ENCODE assay signal across 11 cellular contexts in the genomic region with DNA sequence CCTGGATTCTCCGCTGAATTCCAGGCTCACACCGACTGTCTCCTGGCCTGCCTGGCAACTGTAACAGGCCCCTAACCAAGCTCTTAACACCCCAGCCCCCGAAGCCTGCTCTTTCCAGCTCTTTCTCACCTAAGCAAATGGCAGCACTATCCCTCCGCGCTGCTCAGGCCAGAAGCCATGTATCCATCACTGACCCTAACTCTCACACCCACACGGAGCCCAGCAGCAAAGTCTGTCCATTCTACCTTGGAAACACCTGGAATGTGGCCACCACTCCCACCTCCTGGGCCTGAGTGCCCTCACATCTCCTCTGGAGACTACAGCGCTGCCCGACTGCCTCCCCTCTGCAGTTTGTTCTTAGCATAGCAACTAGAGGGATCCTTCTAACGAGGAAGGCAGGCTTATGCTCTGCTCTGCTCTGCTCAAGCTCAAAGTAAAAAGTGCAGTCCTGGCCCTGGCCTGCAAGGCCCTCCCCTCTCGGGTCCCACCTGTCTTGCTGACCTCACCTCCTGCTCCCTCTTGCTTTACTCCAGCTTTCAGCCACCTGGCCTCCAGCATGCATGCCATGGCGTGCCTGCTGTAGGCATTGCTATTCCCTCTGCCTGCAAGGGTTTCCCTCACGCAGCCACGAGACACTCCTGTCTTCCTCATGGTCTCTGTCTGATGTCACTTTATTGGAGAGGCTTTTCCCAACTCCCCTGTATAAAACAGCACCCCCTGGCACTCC. TPM values are rescaled to one million over a fixed set of nuclear protein-coding genes. Genes with fewer than 3 reads are reported as not detected.
A peak's percentile ranks its signal among the peaks of the same experiment; 100 is the strongest.
DNase-seq lines count a peak whose midpoint lies in the region; ATAC-seq and TF ChIP-seq lines count a peak whose summit lies in the region.
"Had no signal": no experiment of that assay in that cellular context is flagged by ENCODE, and none has a peak within 500 bp of the region (broad histone marks: within the 10 kb centered on the region; RNA-seq: fewer than 3 reads in every experiment).

No MANE protein-coding gene starts in this region.

- peaks cover 5% of the 10 kb centered on the region for H3K27me3 Mint-ChIP-seq in activated naive CD8-positive, alpha-beta T cell treated with anti-CD3 and anti-CD28 coated beads, Interleukin-2, amount 10 ng/mL, durations not matched to agents 7 days and 5 days
- peaks cover 13% of the 10 kb centered on the region for H3K27me3 Mint-ChIP-seq in activated naive CD8-positive, alpha-beta T cell treated with anti-CD3 and anti-CD28 coated beads for 36 hours
- H3K27me3 Mint-ChIP-seq in activated CD8-positive, alpha-beta memory T cell treated with anti-CD3 and anti-CD28 coated beads, Interleukin-2, amount 10 ng/mL, durations not matched to agents 7 days and 5 days: peaks cover 6% of the 10 kb centered on the region

- peaks cover 14% of the 10 kb centered on the region for H3K4me1 Mint-ChIP-seq in activated naive CD8-positive, alpha-beta T cell treated with anti-CD3 and anti-CD28 coated beads, Interleukin-2, amount 10 ng/mL, durations not matched to agents 7 days and 5 days
- H3K4me1 Mint-ChIP-seq in activated naive CD8-positive, alpha-beta T cell treated with anti-CD3 and anti-CD28 coated beads for 36 hours: peaks cover 19% of the 10 kb centered on the region
- peaks cover 9% of the 10 kb centered on the region for H3K4me1 Mint-ChIP-seq in activated CD8-positive, alpha-beta memory T cell treated with anti-CD3 and anti-CD28 coated beads, Interleukin-2, amount 10 ng/mL, durations not matched to agents 7 days and 5 days

- DNase-seq in activated naive CD8-positive, alpha-beta T cell treated with anti-CD3 and anti-CD28 coated beads, Interleukin-2, amount 10 ng/mL, durations not matched to agents 7 days and 5 days: peak; percentile 27
- DNase-seq in activated naive CD8-positive, alpha-beta T cell treated with anti-CD3 and anti-CD28 coated beads for 36 hours: no peak
- DNase-seq in activated CD8-positive, alpha-beta memory T cell treated with anti-CD3 and anti-CD28 coated beads, Interleukin-2, amount 10 ng/mL, durations not matched to agents 7 days and 5 days: peak; percentile 33
- DNase-seq in iPS-NIHi7 (ENCODE audit: extremely low spot score) (peak; percentile 44), uterus (peak; percentile 13 to 23), suprapubic skin (ENCODE audit: low spot score in 2 of 2) (no peak), NCI-H146 treated with DMSO at 0.1 percent for 48 hours (lab: John Stamatoyannopoulos, UW; ENCODE audit: unreplicated experiment) (no peak), NCI-H2029 (lab: John Stamatoyannopoulos, UW) (no peak)
- DNase-seq: activated CD4-positive, alpha-beta T cell treated with anti-CD3 and anti-CD28 coated beads for 4 hours; activated naive CD4-positive, alpha-beta T cell treated with Interleukin-2 at 50 U/mL for 16 hours had no signal

- intact Hi-C loops in uterus (cut with DNase I; ENCODE audit: low total_unique reads): loop anchor here (10.0 kb wide), 1 partner anchor 50 kb away; no protein-coding TSS in a partner anchor

- no peak for TF ChIP-seq EP300 in suprapubic skin (IDR thresholded peaks at IDR 0.05)

- no peaks in the 10 kb centered on the region for H3K9me3 ChIP-seq in uterus
- H3K9me3 ChIP-seq in suprapubic skin: no peaks in the 10 kb centered on the region
- H3K9me3 ChIP-seq: BLaER1 treated with 17β-estradiol and CSF1 and Interleukin-3, amounts not matched to agents 10 nM and 100 nM had no signal

- H3K4me3 Mint-ChIP-seq in activated naive CD8-positive, alpha-beta T cell treated with anti-CD3 and anti-CD28 coated beads, Interleukin-2, amount 10 ng/mL, durations not matched to agents 7 days and 5 days: no peak overlapping the region
- H3K4me3 Mint-ChIP-seq in activated naive CD8-positive, alpha-beta T cell treated with anti-CD3 and anti-CD28 coated beads for 36 hours: no peak overlapping the region
- no peak overlapping the region for H3K4me3 Mint-ChIP-seq in activated CD8-positive, alpha-beta memory T cell treated with anti-CD3 and anti-CD28 coated beads, Interleukin-2, amount 10 ng/mL, durations not matched to agents 7 days and 5 days

- no peak for TF ChIP-seq POLR2A in uterus (IDR thresholded peaks at IDR 0.05)
- no peak for TF ChIP-seq POLR2A in suprapubic skin (IDR thresholded peaks at IDR 0.05)

- peaks cover 2% of the 10 kb centered on the region for H3K36me3 Mint-ChIP-seq in activated naive CD8-positive, alpha-beta T cell treated with anti-CD3 and anti-CD28 coated beads, Interleukin-2, amount 10 ng/mL, durations not matched to agents 7 days and 5 days
- H3K36me3 Mint-ChIP-seq in activated naive CD8-positive, alpha-beta T cell treated with anti-CD3 and anti-CD28 coated beads for 36 hours: no peaks in the 10 kb centered on the region
- H3K36me3 Mint-ChIP-seq in activated CD8-positive, alpha-beta memory T cell treated with anti-CD3 and anti-CD28 coated beads, Interleukin-2, amount 10 ng/mL, durations not matched to agents 7 days and 5 days: no peaks in the 10 kb centered on the region

- H3K36me3 ChIP-seq in uterus: no peaks in the 10 kb centered on the region
- no peaks in the 10 kb centered on the region for H3K36me3 ChIP-seq in suprapubic skin

- WGBS in suprapubic skin: 80% methylated on average over 13 of the region's 13 CpGs

- H3K27ac ChIP-seq in uterus (peak overlapping the region; percentile 55 to 70), suprapubic skin (no peak overlapping the region)

- no peaks in the 10 kb centered on the region for H3K9me3 Mint-ChIP-seq in activated naive CD8-positive, alpha-beta T cell treated with anti-CD3 and anti-CD28 coated beads, Interleukin-2, amount 10 ng/mL, durations not matched to agents 7 days and 5 days
- H3K9me3 Mint-ChIP-seq in activated naive CD8-positive, alpha-beta T cell treated with anti-CD3 and anti-CD28 coated beads for 36 hours: no peaks in the 10 kb centered on the region
- no peaks in the 10 kb centered on the region for H3K9me3 Mint-ChIP-seq in activated CD8-positive, alpha-beta memory T cell treated with anti-CD3 and anti-CD28 coated beads, Interleukin-2, amount 10 ng/mL, durations not matched to agents 7 days and 5 days (ENCODE audit: low read depth)

- H3K4me3 ChIP-seq in uterus: no peak overlapping the region
- no peak overlapping the region for H3K4me3 ChIP-seq in suprapubic skin
- H3K4me3 ChIP-seq: BLaER1 treated with 17β-estradiol and CSF1 and Interleukin-3, amounts not matched to agents 10 nM and 100 nM had no signal

- peaks cover 0 to 5% of the 10 kb centered on the region in 2 donors for H3K4me1 ChIP-seq in uterus
- H3K4me1 ChIP-seq in suprapubic skin: peaks cover 25% of the 10 kb centered on the region

- H3K27ac Mint-ChIP-seq in activated naive CD8-positive, alpha-beta T cell treated with anti-CD3 and anti-CD28 coated beads, Interleukin-2, amount 10 ng/mL, durations not matched to agents 7 days and 5 days: peak overlapping the region; percentile 2
- no peak overlapping the region for H3K27ac Mint-ChIP-seq in activated naive CD8-positive, alpha-beta T cell treated with anti-CD3 and anti-CD28 coated beads for 36 hours
- H3K27ac Mint-ChIP-seq in activated CD8-positive, alpha-beta memory T cell treated with anti-CD3 and anti-CD28 coated beads, Interleukin-2, amount 10 ng/mL, durations not matched to agents 7 days and 5 days: no peak overlapping the region

- POLR2A ChIA-PET in activated naive CD8-positive, alpha-beta T cell treated with anti-CD3 and anti-CD28 coated beads, Interleukin-2, amount 10 ng/mL, durations not matched to agents 7 days and 5 days (lab: Charles Lee): interaction anchor here (0.9 to 1.6 kb wide), 2 partner anchors 27 to 75 kb away, joined by 3 to 6 read pairs; a partner anchor contains a TSS

- TF ChIP-seq CTCF in uterus (IDR thresholded peaks at IDR 0.05) (no peak), suprapubic skin (IDR thresholded peaks at IDR 0.05) (no peak)

- ATAC-seq in activated naive CD8-positive, alpha-beta T cell treated with anti-CD3 and anti-CD28 coated beads, Interleukin-2, amount 10 ng/mL, durations not matched to agents 7 days and 5 days (ENCODE audit: low read depth): no peak
- no peak for ATAC-seq in activated CD8-positive, alpha-beta memory T cell treated with anti-CD3 and anti-CD28 coated beads, Interleukin-2, amount 10 ng/mL, durations not matched to agents 7 days and 5 days

- CTCF ChIA-PET in activated CD8-positive, alpha-beta memory T cell treated with anti-CD3 and anti-CD28 coated beads, Interleukin-2, amount 10 ng/mL, durations not matched to agents 7 days and 5 days (lab: Charles Lee): interaction anchor here (2.8 to 5.3 kb wide), 4 partner anchors 10 to 244 kb away, joined by 25 to 90 read pairs (median 30); a partner anchor contains a TSS

- no peaks in the 10 kb centered on the region for H3K27me3 ChIP-seq in uterus
- H3K27me3 ChIP-seq in suprapubic skin: no peaks in the 10 kb centered on the region
- H3K27me3 ChIP-seq: BLaER1 treated with 17β-estradiol and CSF1 and Interleukin-3, amounts not matched to agents 10 nM and 100 nM had no signal

RNA-seq across cellular contexts. Expression of a gene that starts 27.2 kb away (rescaled TPM):
- 10 to 100 TPM; 51.9 to 54.0 TPM for total RNA-seq in activated naive CD8-positive, alpha-beta T cell treated with anti-CD3 and anti-CD28 coated beads, Interleukin-2, amount 10 ng/mL, durations not matched to agents 7 days and 5 days
- 10 to 100 TPM; 37.0 to 44.1 TPM for total RNA-seq in activated naive CD8-positive, alpha-beta T cell treated with anti-CD3 and anti-CD28 coated beads for 36 hours
- total RNA-seq in activated CD8-positive, alpha-beta memory T cell treated with anti-CD3 and anti-CD28 coated beads, Interleukin-2, amount 10 ng/mL, durations not matched to agents 7 days and 5 days: 10 to 100 TPM; 48.3 to 50.1 TPM
- total RNA-seq in uterus (100 to 1,000 TPM in 2 of 4 donors, 10 to 100 TPM in 2; 39.4 to 130 (median 77.4) TPM), suprapubic skin (10 to 100 TPM; 56.3 to 89.6 (median 63.8) TPM)

Comparison
In these comparisons a context has a peak if more than half of its experiments do, and no peak if none do; other contexts are left out.
1. DNase-seq: peak in activated naive CD8-positive, alpha-beta T cell treated with anti-CD3 and anti-CD28 coated beads, Interleukin-2, amount 10 ng/mL, durations not matched to agents 7 days and 5 days (single experiment), activated CD8-positive, alpha-beta memory T cell treated with anti-CD3 and anti-CD28 coated beads, Interleukin-2, amount 10 ng/mL, durations not matched to agents 7 days and 5 days (single experiment), iPS-NIHi7 (single experiment) and uterus (2 of 2); none in activated naive CD8-positive, alpha-beta T cell treated with anti-CD3 and anti-CD28 coated beads for 36 hours (single experiment), suprapubic skin (0 of 2), NCI-H146 treated with DMSO at 0.1 percent for 48 hours (single experiment) and NCI-H2029 (single experiment).